In the genomic region with DNA sequence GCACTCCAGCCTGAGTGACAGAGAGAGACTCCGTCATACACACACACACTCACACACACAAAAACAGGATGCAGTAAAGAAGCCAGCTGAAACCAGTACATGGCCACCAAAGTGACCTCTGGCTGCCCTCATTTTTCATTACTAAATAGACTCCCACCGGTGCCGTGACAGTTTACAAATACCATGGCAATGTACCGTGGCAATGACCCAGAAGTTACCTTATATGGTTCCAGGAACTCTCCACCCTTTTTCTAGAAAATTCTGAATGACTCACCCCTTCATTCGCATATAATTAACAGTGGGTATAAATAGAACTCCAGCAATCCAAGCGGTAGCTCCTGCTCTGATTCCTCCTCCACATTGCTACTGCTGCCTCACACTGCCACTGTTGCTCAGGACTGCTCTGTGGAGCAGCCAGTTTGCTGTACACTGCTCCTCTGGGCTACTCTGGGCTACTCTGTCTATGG, we compare ENCODE assay signal across 9 cellular contexts. TPM values are rescaled to one million over a fixed set of nuclear protein-coding genes. Genes with fewer than 3 reads are reported as not detected.
DNase-seq lines count a peak whose midpoint lies in the region; ATAC-seq and TF ChIP-seq lines count a peak whose summit lies in the region.
"Had no signal": no experiment of that assay in that cellular context is flagged by ENCODE, and none has a peak within 500 bp of the region (broad histone marks: within the 10 kb centered on the region; RNA-seq: fewer than 3 reads in every experiment).

No MANE protein-coding gene starts in this region.

- no peak overlapping the region for H3K4me3 Mint-ChIP-seq in naive thymus-derived CD4-positive, alpha-beta T cell

- H2AFZ ChIP-seq in PC-3 (ENCODE audit: low read length) = no peak overlapping the region

- H3K4me1 ChIP-seq in PC-3 (ENCODE audit: insufficient read depth, low read length) = no peaks in the 10 kb centered on the region
- no peaks in the 10 kb centered on the region for H3K4me1 ChIP-seq in naive thymus-derived CD4-positive, alpha-beta T cell (ENCODE audit: control insufficient read depth in 2 of 2, insufficient read depth in 2 of 2, low read length in 2 of 2)

- ATAC-seq in PC-3 = no peak
- ATAC-seq in naive thymus-derived CD4-positive, alpha-beta T cell = peak; percentile 51
- ATAC-seq in HG02588 (IDR thresholded peaks at IDR 0.05; ENCODE audit: unreplicated experiment) = no peak
- ATAC-seq in HG02970 (IDR thresholded peaks at IDR 0.05; ENCODE audit: low FRiP score, unreplicated experiment) = no peak
- ATAC-seq in GM21786 (IDR thresholded peaks at IDR 0.05; ENCODE audit: unreplicated experiment) = no peak

- no peaks in the 10 kb centered on the region for H3K4me1 Mint-ChIP-seq in naive thymus-derived CD4-positive, alpha-beta T cell

- no peak overlapping the region for H3K9ac ChIP-seq in PC-3 (ENCODE audit: low read length)

- no peak for TF ChIP-seq CTCF in PC-3 (conservative IDR thresholded peaks at IDR 0.05; ENCODE audit: low read depth, low read length)
- peak; percentile 14 for TF ChIP-seq CTCF in fibroblast of mammary gland (conservative IDR thresholded peaks at IDR 0.05; ENCODE audit: control insufficient read depth, insufficient read depth, low read depth, low read length)

- H3K9me3 Mint-ChIP-seq in naive thymus-derived CD4-positive, alpha-beta T cell = peaks cover 0 to 2% (median 0%) of the 10 kb centered on the region in 11 donors

- H3K27me3 ChIP-seq in PC-3 (ENCODE audit: low read length) = no peaks in the 10 kb centered on the region
- H3K27me3 ChIP-seq in naive thymus-derived CD4-positive, alpha-beta T cell (ENCODE audit: control insufficient read depth in 2 of 2, insufficient read depth in 2 of 2, low read length in 2 of 2) = no peaks in the 10 kb centered on the region

- DNase-seq in AG08396 (ENCODE audit: low spot score) = peak; percentile 73
- DNase-seq in PC-3 = peak; percentile 24
- peak; percentile 89 for DNase-seq in fibroblast of mammary gland (ENCODE audit: low read depth)
- DNase-seq in naive thymus-derived CD4-positive, alpha-beta T cell = no peak
- no peak for DNase-seq in stimulated activated CD4-positive, alpha-beta T cell treated with anti-CD3 and anti-CD28 coated beads, Interleukin-1b, Interleukin-23, amount 100 ng/mL, for 48 hours
- DNase-seq: SW 1271 had no signal

- H4K20me1 ChIP-seq in PC-3 (ENCODE audit: low read length) = no peaks in the 10 kb centered on the region

- no peak overlapping the region for H3K4me3 ChIP-seq in PC-3 (ENCODE audit: low read length)
- H3K4me3 ChIP-seq in fibroblast of mammary gland (ENCODE audit: control insufficient read depth, low read depth, low read length) = no peak overlapping the region
- no peak overlapping the region for H3K4me3 ChIP-seq in naive thymus-derived CD4-positive, alpha-beta T cell (ENCODE audit: low read length)

- H3K79me2 ChIP-seq in PC-3 (ENCODE audit: low read length) = no peaks in the 10 kb centered on the region

- intact Hi-C loops in PC-3 (cut with micrococcal nuclease) = no loop called here
- intact Hi-C loops in naive thymus-derived CD4-positive, alpha-beta T cell (cut with micrococcal nuclease) = no loop called here

- no peaks in the 10 kb centered on the region for H3K9me2 ChIP-seq in PC-3 (replicated peaks; ENCODE audit: low read length)

- CTCF ChIA-PET in PC-3 (lab: Charles Lee) = no interaction called here
- CTCF ChIA-PET in naive thymus-derived CD4-positive, alpha-beta T cell (lab: Charles Lee) = no interaction called here

- BruUV-seq in PC-3 (replicated peaks; lab: Mats Ljungman, UMichigan) = no TSS peak

- H3K27me3 Mint-ChIP-seq in naive thymus-derived CD4-positive, alpha-beta T cell = peaks cover 16 to 34% (median 21%) of the 10 kb centered on the region in 5 donors

- H3F3A ChIP-seq in PC-3 (ENCODE audit: low read length, unreplicated experiment) = no peaks in the 10 kb centered on the region

- H3K27ac ChIP-seq in PC-3 (ENCODE audit: low read length) = no peak overlapping the region
- no peak overlapping the region for H3K27ac ChIP-seq in naive thymus-derived CD4-positive, alpha-beta T cell (ENCODE audit: low read depth, low read length)

- H3K36me3 Mint-ChIP-seq in naive thymus-derived CD4-positive, alpha-beta T cell = no peaks in the 10 kb centered on the region

- no peaks in the 10 kb centered on the region for H3K9me3 ChIP-seq in PC-3 (ENCODE audit: low read length)
- H3K9me3 ChIP-seq in naive thymus-derived CD4-positive, alpha-beta T cell (ENCODE audit: control insufficient read depth in 2 of 3, low read length in 3 of 3) = no peaks in the 10 kb centered on the region

- no peak overlapping the region for H3K4me2 ChIP-seq in PC-3 (ENCODE audit: low read length)

- H3K27ac Mint-ChIP-seq in naive thymus-derived CD4-positive, alpha-beta T cell = no peak overlapping the region

- POLR2A ChIA-PET in PC-3 (lab: Charles Lee; ENCODE audit: unreplicated experiment) = no interaction called here
- POLR2A ChIA-PET in naive thymus-derived CD4-positive, alpha-beta T cell (lab: Charles Lee) = no interaction called here

- no peaks in the 10 kb centered on the region for H3K36me3 ChIP-seq in PC-3 (ENCODE audit: low read depth, low read length)
- no peaks in the 10 kb centered on the region for H3K36me3 ChIP-seq in naive thymus-derived CD4-positive, alpha-beta T cell (ENCODE audit: control insufficient read depth in 2 of 3, insufficient read depth in 3 of 3, low read length in 3 of 3)

RNA-seq across cellular contexts. Expression of a gene that starts 57.7 kb away (rescaled TPM):
- 159 and 189 TPM in 2 replicates for total RNA-seq in PC-3 (2014; rRNA removed)
- 100 to 1,000 TPM in 1 of 5 experiments, 10 to 100 TPM in 4; 41.4 to 148 (median 61.9) TPM for total RNA-seq in naive thymus-derived CD4-positive, alpha-beta T cell
- polyA plus RNA-seq in naive thymus-derived CD4-positive, alpha-beta T cell = 10 to 100 TPM; 40.2 to 68.0 TPM

RNA-seq across cellular contexts. Expression of a gene that starts 58.0 kb away (rescaled TPM):
- total RNA-seq in PC-3 (2014; rRNA removed) = 15.1 and 18.8 TPM in 2 replicates
- total RNA-seq in naive thymus-derived CD4-positive, alpha-beta T cell = 10 to 100 TPM in 4 of 5 experiments, 1 to 10 TPM in 1; 4.9 to 41.0 (median 13.1) TPM
- 10 to 100 TPM in 1 of 2 donors, 1 to 10 TPM in 1; 5.4 to 13.3 TPM for polyA plus RNA-seq in naive thymus-derived CD4-positive, alpha-beta T cell

Comparison
In these comparisons a context has a peak if more than half of its experiments do, and no peak if none do; other contexts are left out.
1. DNase-seq: peak in AG08396 (single experiment), PC-3 (single experiment) and fibroblast of mammary gland (single experiment); none in naive thymus-derived CD4-positive, alpha-beta T cell (0 of 9) and stimulated activated CD4-positive, alpha-beta T cell treated with anti-CD3 and anti-CD28 coated beads, Interleukin-1b, Interleukin-23, amount 100 ng/mL, for 48 hours (single experiment).